In genomic region chr21:19433623-19434022, GRCh38 we compare ENCODE assay signal across 1 cellular context.
TF ChIP-seq lines count a peak whose summit lies in the region.

No MANE protein-coding gene starts in this region.

TF ChIP-seq in K562, 482 proteins besides CTCF, POLR2A, EP300 and RAD21 (continued from another document and continues in another):
- TF ChIP-seq HOMEZ (CRISPR knock-in tag; IDR thresholded peaks at IDR 0.05) (no peak), FOXA3 (CRISPR knock-in tag; conservative IDR thresholded peaks at IDR 0.05 in 1 of 2, IDR thresholded peaks at IDR 0.05 in 1 of 2) (no peak), ZBTB9 (CRISPR knock-in tag; IDR thresholded peaks at IDR 0.05) (no peak), TCFL5 (CRISPR knock-in tag; conservative IDR thresholded peaks at IDR 0.05) (no peak), REST (CRISPR knock-in tag; IDR thresholded peaks at IDR 0.05; ENCODE audit: low read depth) (no peak), MITF (IDR thresholded peaks at IDR 0.05) (no peak), E4F1 (CRISPR knock-in tag; IDR thresholded peaks at IDR 0.05; ENCODE audit: borderline replicate concordance) (no peak), CTBP1 (IDR thresholded peaks at IDR 0.05; ENCODE audit: borderline replicate concordance) (no peak), SUPT5H (IDR thresholded peaks at IDR 0.05) (no peak), HMBOX1 (IDR thresholded peaks at IDR 0.05) (no peak), E2F3 (CRISPR knock-in tag; IDR thresholded peaks at IDR 0.05) (no peak), SP2 (IDR thresholded peaks at IDR 0.05; ENCODE audit: extremely low read depth, low read depth, low read length, poor library complexity, severe bottlenecking) (no peak), ZNF324 (CRISPR knock-in tag; IDR thresholded peaks at IDR 0.05) (no peak), ZBTB11 (CRISPR knock-in tag; IDR thresholded peaks at IDR 0.05) (no peak), CHD4 (IDR thresholded peaks at IDR 0.05; ENCODE audit: insufficient read depth, insufficient replicate concordance, low read depth, low read length, poor library complexity, severe bottlenecking) (no peak), MAFG (tag; conservative IDR thresholded peaks at IDR 0.05) (no peak), CHD2 (IDR thresholded peaks at IDR 0.05; ENCODE audit: low read depth, low read length) (no peak), HES1 (IDR thresholded peaks at IDR 0.05; ENCODE audit: low read depth) (peak; percentile 79), RBM17 (IDR thresholded peaks at IDR 0.05; ENCODE audit: borderline replicate concordance, low read depth, low read length) (no peak), ARID1B (IDR thresholded peaks at IDR 0.05) (peak; percentile 94), CBFB (CRISPR knock-in tag; IDR thresholded peaks at IDR 0.05) (no peak), DACH1 (IDR thresholded peaks at IDR 0.05; ENCODE audit: partially characterized antibody) (no peak), ID3 (CRISPR knock-in tag; IDR thresholded peaks at IDR 0.05) (no peak), ID3 (tag; IDR thresholded peaks at IDR 0.05) (peak; percentile 69; the same call in 1 of the 2 replicates), BMI1 (IDR thresholded peaks at IDR 0.05; ENCODE audit: low read length) (no peak), USF2 (CRISPR knock-in tag; IDR thresholded peaks at IDR 0.05) (no peak), MBD2 (IDR thresholded peaks at IDR 0.05; ENCODE audit: borderline replicate concordance, low read depth) (no peak), BCLAF1 (IDR thresholded peaks at IDR 0.05; ENCODE audit: borderline replicate concordance in 1 of 2, control insufficient read depth in 1 of 2, low read depth in 2 of 2, low read length in 1 of 2) (no peak), NFIC (IDR thresholded peaks at IDR 0.05) (peak; percentile 91), ILK (tag; IDR thresholded peaks at IDR 0.05; ENCODE audit: borderline replicate concordance, low read depth) (no peak), ZNF280B (CRISPR knock-in tag; IDR thresholded peaks at IDR 0.05) (no peak), MEIS2 (IDR thresholded peaks at IDR 0.05; ENCODE audit: partially characterized antibody) (peak; percentile 52), ZNF217 (CRISPR knock-in tag; IDR thresholded peaks at IDR 0.05) (no peak), MAFK (IDR thresholded peaks at IDR 0.05; ENCODE audit: low read length) (no peak), CBFA2T2 (conservative IDR thresholded peaks at IDR 0.05) (peak; percentile 88)
